In the genomic region with DNA sequence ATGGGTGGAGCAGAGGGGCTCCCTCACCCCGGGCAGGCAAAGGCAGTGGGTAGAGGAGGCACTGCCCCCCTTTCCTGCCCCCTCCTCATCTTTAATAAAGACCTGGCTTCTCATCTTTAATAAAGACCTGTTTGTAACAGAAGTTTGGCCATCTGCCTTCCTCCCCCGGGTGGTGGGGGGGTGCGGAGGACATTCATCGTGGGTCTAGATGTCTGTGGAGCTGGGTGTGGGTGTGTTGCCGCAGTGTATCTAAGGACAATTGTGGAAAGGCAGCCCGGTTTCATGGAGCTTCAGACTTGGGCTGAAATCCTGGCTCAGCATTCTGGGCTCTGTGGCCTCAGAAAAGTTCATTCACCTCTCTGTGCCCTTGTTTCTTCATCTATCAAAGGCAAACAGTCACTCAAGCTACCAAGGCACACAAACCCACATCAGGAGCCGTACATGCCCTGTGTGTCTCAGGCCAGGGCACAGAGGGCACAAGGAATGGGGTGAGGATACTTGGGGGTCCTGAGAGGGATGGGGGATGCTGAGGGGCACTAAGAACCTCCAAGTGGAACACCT, we compare ENCODE assay signal across 27 cellular contexts.
"Had no signal": no experiment of that assay in that cellular context is flagged by ENCODE, and none has a peak within 500 bp of the region (broad histone marks: within the 10 kb centered on the region; RNA-seq: fewer than 3 reads in every experiment).

No MANE protein-coding gene starts in this region.

- H3K9me3 Mint-ChIP-seq: activated naive CD4-positive, alpha-beta T cell treated with anti-CD3 and anti-CD28 coated beads for 36 hours; activated naive CD8-positive, alpha-beta T cell treated with anti-CD3 and anti-CD28 coated beads for 36 hours; nephron progenitor cell; stimulated activated memory B cell treated with anti-CD40 and anti-IgM and Interleukin-4, amounts not matched to agents 10 μg/mL and 1 μg/mL and 100 μg/mL, for 72 hours; stimulated activated naive CD8-positive, alpha-beta T cell treated with anti-CD3 and anti-CD28 coated beads, Interleukin-15, amount 100 ng/mL, for 72 hours; T-helper 2 cell treated with Interferon-gamma antibody and Interleukin-4, amounts not matched to agents 5 μg/mL and 100 μg/mL, for 36 hours had no signal

- H3K27ac ChIP-seq: ascending aorta, brain microvascular endothelial cell, right lobe of liver, skin epidermis, thyroid gland, upper lobe of left lung, vagina had no signal

- H3K9me3 ChIP-seq: ascending aorta, heart left ventricle, mucosa of descending colon, right lobe of liver, thyroid gland, upper lobe of left lung, vagina had no signal

- H3K27ac Mint-ChIP-seq: activated naive CD4-positive, alpha-beta T cell treated with anti-CD3 and anti-CD28 coated beads for 36 hours; activated naive CD8-positive, alpha-beta T cell treated with anti-CD3 and anti-CD28 coated beads for 36 hours; nephron progenitor cell; stimulated activated memory B cell treated with anti-CD40 and anti-IgM and Interleukin-4, amounts not matched to agents 10 μg/mL and 1 μg/mL and 100 μg/mL, for 72 hours; stimulated activated naive CD8-positive, alpha-beta T cell treated with anti-CD3 and anti-CD28 coated beads, Interleukin-15, amount 100 ng/mL, for 72 hours; T-helper 2 cell treated with Interferon-gamma antibody and Interleukin-4, amounts not matched to agents 5 μg/mL and 100 μg/mL, for 36 hours had no signal

- H3K36me3 ChIP-seq: right lobe of liver had no signal

- H3K4me3 ChIP-seq: ascending aorta, heart left ventricle, lung, mucosa of descending colon, right lobe of liver, skin epidermis, thyroid gland, upper lobe of left lung, vagina had no signal

- ATAC-seq: esophagus mucosa; mucosa of descending colon; stimulated activated memory B cell treated with anti-CD40 and anti-IgM and Interleukin-4, amounts not matched to agents 10 μg/mL and 1 μg/mL and 100 μg/mL, for 72 hours; stimulated activated naive CD8-positive, alpha-beta T cell treated with anti-CD3 and anti-CD28 coated beads, Interleukin-15, amount 100 ng/mL, for 72 hours had no signal

- H3K4me1 ChIP-seq: ascending aorta, upper lobe of left lung had no signal

- FAIRE-seq: endothelial cell of umbilical vein had no signal

- H3K4me3 Mint-ChIP-seq: activated naive CD4-positive, alpha-beta T cell treated with anti-CD3 and anti-CD28 coated beads for 36 hours; activated naive CD8-positive, alpha-beta T cell treated with anti-CD3 and anti-CD28 coated beads for 36 hours; nephron progenitor cell; stimulated activated memory B cell treated with anti-CD40 and anti-IgM and Interleukin-4, amounts not matched to agents 10 μg/mL and 1 μg/mL and 100 μg/mL, for 72 hours; stimulated activated naive CD8-positive, alpha-beta T cell treated with anti-CD3 and anti-CD28 coated beads, Interleukin-15, amount 100 ng/mL, for 72 hours; T-helper 2 cell treated with Interferon-gamma antibody and Interleukin-4, amounts not matched to agents 5 μg/mL and 100 μg/mL, for 36 hours had no signal

- H3K4me1 Mint-ChIP-seq: activated naive CD8-positive, alpha-beta T cell treated with anti-CD3 and anti-CD28 coated beads for 36 hours; stimulated activated memory B cell treated with anti-CD40 and anti-IgM and Interleukin-4, amounts not matched to agents 10 μg/mL and 1 μg/mL and 100 μg/mL, for 72 hours; stimulated activated naive CD8-positive, alpha-beta T cell treated with anti-CD3 and anti-CD28 coated beads, Interleukin-15, amount 100 ng/mL, for 72 hours had no signal

- H3K27me3 ChIP-seq: ascending aorta, brain microvascular endothelial cell, heart left ventricle, right lobe of liver, thyroid gland, upper lobe of left lung, vagina had no signal

- DNase-seq: activated CD4-positive, alpha-beta T cell treated with anti-CD3 and anti-CD28 coated beads for 4 hours; activated CD4-positive, alpha-beta T cell treated with anti-CD3 and anti-CD28 coated beads, Interleukin-2, amount 50 U/mL, for 4 hours; activated effector memory CD4-positive, alpha-beta T cell treated with anti-CD3 and anti-CD28 coated beads, Interleukin-2, amount 50 U/mL, for 16 hours; activated naive CD4-positive, alpha-beta T cell treated with anti-CD3 and anti-CD28 coated beads for 36 hours; activated naive CD8-positive, alpha-beta T cell treated with anti-CD3 and anti-CD28 coated beads for 36 hours; activated T-cell treated with anti-CD3 and anti-CD28 coated beads for 4 hours; brain microvascular endothelial cell; foreskin fibroblast; heart left ventricle; mucosa of descending colon; nephron progenitor cell; occipital lobe; right lobe of liver; stimulated activated CD4-positive, alpha-beta T cell treated with anti-CD3 and anti-CD28 coated beads, Interleukin-12 subunit alpha, Interleukin-12 subunit beta, amount 100 ng/mL, for 4 hours; stimulated activated CD4-positive, alpha-beta T cell treated with anti-CD3 and anti-CD28 coated beads, Interleukin-4, amount 100 ng/mL, for 1 hour; stimulated activated naive CD8-positive, alpha-beta T cell treated with anti-CD3 and anti-CD28 coated beads, Interleukin-15, amount 100 ng/mL, for 72 hours; T-helper 1 cell; thyroid gland; upper lobe of left lung had no signal
